20 cellular contexts compared by ENCODE assay signal in the genomic region with DNA sequence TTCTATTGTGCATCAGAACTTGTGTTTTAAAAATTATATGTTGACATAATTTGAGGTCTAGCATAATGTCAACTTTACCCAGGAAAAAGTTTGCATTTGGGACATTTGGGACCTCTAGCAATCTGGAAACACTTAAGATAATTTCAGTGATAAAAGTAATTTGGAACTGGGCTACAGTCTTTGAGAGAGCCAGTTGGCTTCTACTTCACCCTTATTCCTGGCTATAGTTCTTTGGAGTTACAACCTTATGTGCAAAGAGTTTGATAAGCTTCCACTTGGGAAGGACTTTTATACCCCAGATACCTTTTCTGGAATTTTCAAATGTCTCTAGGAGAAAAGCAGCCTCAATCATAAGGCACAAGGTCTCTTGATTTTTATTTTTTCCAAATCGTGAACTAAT.
A peak's percentile ranks its signal among the peaks of the same experiment; 100 is the strongest.
DNase-seq lines count a peak whose midpoint lies in the region; ATAC-seq and TF ChIP-seq lines count a peak whose summit lies in the region.
"Had no signal": no experiment of that assay in that cellular context is flagged by ENCODE, and none has a peak within 500 bp of the region (broad histone marks: within the 10 kb centered on the region; RNA-seq: fewer than 3 reads in every experiment).

No MANE protein-coding gene starts in this region.

- 63 to 82% (median 75%) methylated on average over 1 of the region's 1 CpG for WGBS in heart left ventricle, 4 donors

- H3K27ac Mint-ChIP-seq in central memory CD8-positive, alpha-beta T cell (ENCODE audit: low read depth) = peak overlapping the region; percentile 16
- H3K27ac Mint-ChIP-seq: B cell; CD4-positive, alpha-beta T cell; CD8-positive, alpha-beta T cell had no signal

- H3K4me1 ChIP-seq in heart left ventricle (peaks cover 0 to 11% (median 3%) of the 10 kb centered on the region in 12 donors), cardiac muscle cell (ENCODE audit: low read depth) (peaks cover 6% of the 10 kb centered on the region), lower lobe of right lung (no peaks in the 10 kb centered on the region)
- H3K4me1 ChIP-seq: A549; BLaER1 treated with 17β-estradiol and CSF1 and Interleukin-3, amounts not matched to agents 10 nM and 100 nM; Caco-2 had no signal

- peak; percentile 71 for ATAC-seq in Right ventricle myocardium inferior
- no peak for ATAC-seq in heart left ventricle
- no peak for ATAC-seq in left cardiac atrium
- no peak for ATAC-seq in central memory CD8-positive, alpha-beta T cell (replicated peaks; ENCODE audit: extremely low read depth, poor library complexity, severe bottlenecking)
- peak; percentile 61 for ATAC-seq in left ventricle myocardium superior
- no peak for ATAC-seq in lower lobe of right lung
- ATAC-seq in GM19324 (IDR thresholded peaks at IDR 0.05; ENCODE audit: low FRiP score, unreplicated experiment) = no peak
- ATAC-seq: A549; CD8-positive, alpha-beta T cell had no signal

- intact Hi-C loops in Right ventricle myocardium inferior (cut with DNase I) (no loop called here), heart left ventricle (cut with DNase I) (loop anchor here in 1 of 10 donors (10.0 kb wide), 1 partner anchor 71 kb away; no protein-coding TSS in a partner anchor), left cardiac atrium (cut with DNase I) (no loop called here), left ventricle myocardium superior (cut with micrococcal nuclease) (no loop called here), lower lobe of right lung (cut with DNase I) (no loop called here)

- peaks cover 8% of the 10 kb centered on the region for H3K27me3 Mint-ChIP-seq in central memory CD8-positive, alpha-beta T cell
- H3K27me3 Mint-ChIP-seq: CD4-positive, alpha-beta T cell had no signal

- no peaks in the 10 kb centered on the region for H3K4me1 Mint-ChIP-seq in central memory CD8-positive, alpha-beta T cell
- H3K4me1 Mint-ChIP-seq: B cell had no signal

- no peaks in the 10 kb centered on the region for H3K36me3 Mint-ChIP-seq in central memory CD8-positive, alpha-beta T cell (ENCODE audit: insufficient read depth)

- no peaks in the 10 kb centered on the region for H3K36me3 ChIP-seq in heart left ventricle
- no peaks in the 10 kb centered on the region for H3K36me3 ChIP-seq in cardiac muscle cell
- H3K36me3 ChIP-seq in lower lobe of right lung = no peaks in the 10 kb centered on the region
- H3K36me3 ChIP-seq: BLaER1 treated with 17β-estradiol and CSF1 and Interleukin-3, amounts not matched to agents 10 nM and 100 nM had no signal

- peak overlapping the region in 4 of 12 donors; percentile 11 to 68 (median 52) for H3K27ac ChIP-seq in heart left ventricle
- peak overlapping the region; percentile 69 for H3K27ac ChIP-seq in cardiac muscle cell
- H3K27ac ChIP-seq in lower lobe of right lung = no peak overlapping the region
- H3K27ac ChIP-seq: 22Rv1; A549; BLaER1 treated with 17β-estradiol and CSF1 and Interleukin-3, amounts not matched to agents 10 nM and 100 nM; C4-2B had no signal

- no peak for TF ChIP-seq POLR2A in heart left ventricle (IDR thresholded peaks at IDR 0.05)

- peaks cover 0 to 19% (median 13%) of the 10 kb centered on the region in 12 donors for H3K9me3 ChIP-seq in heart left ventricle
- no peaks in the 10 kb centered on the region for H3K9me3 ChIP-seq in cardiac muscle cell (ENCODE audit: low read depth)
- peaks cover 11% of the 10 kb centered on the region for H3K9me3 ChIP-seq in lower lobe of right lung

- H3K4me3 Mint-ChIP-seq in central memory CD8-positive, alpha-beta T cell = no peak overlapping the region
- H3K4me3 Mint-ChIP-seq: B cell; CD4-positive, alpha-beta T cell; CD8-positive, alpha-beta T cell had no signal

- H3K4me3 ChIP-seq in heart left ventricle (no peak overlapping the region), cardiac muscle cell (no peak overlapping the region), lower lobe of right lung (no peak overlapping the region)
- H3K4me3 ChIP-seq: A549; BLaER1 treated with 17β-estradiol and CSF1 and Interleukin-3, amounts not matched to agents 10 nM and 100 nM had no signal

- DNase-seq in Right ventricle myocardium inferior (ENCODE audit: missing footprints) = no peak
- DNase-seq in heart left ventricle = no peak
- no peak for DNase-seq in cardiac muscle cell (ENCODE audit: low read depth in 1 of 2, low spot score in 1 of 2)
- DNase-seq in left cardiac atrium = no peak
- no peak for DNase-seq in central memory CD8-positive, alpha-beta T cell (ENCODE audit: low spot score in 2 of 2)
- DNase-seq in left ventricle myocardium superior = no peak
- no peak for DNase-seq in lower lobe of right lung
- DNase-seq: AML-193; Caco-2; Calu3; CD4-positive, alpha-beta T cell; CD8-positive, alpha-beta T cell; DMS79 treated with DMSO at 0.1 percent for 48 hours; GF-D8 had no signal

- H3K9me3 Mint-ChIP-seq in central memory CD8-positive, alpha-beta T cell = peaks cover 7% of the 10 kb centered on the region

- H3K27me3 ChIP-seq in heart left ventricle (no peaks in the 10 kb centered on the region), cardiac muscle cell (no peaks in the 10 kb centered on the region), lower lobe of right lung (ENCODE audit: low read depth) (no peaks in the 10 kb centered on the region)
- H3K27me3 ChIP-seq: BLaER1 treated with 17β-estradiol and CSF1 and Interleukin-3, amounts not matched to agents 10 nM and 100 nM had no signal

- TF ChIP-seq CTCF in heart left ventricle (IDR thresholded peaks at IDR 0.05) (no peak), cardiac muscle cell (IDR thresholded peaks at IDR 0.05; ENCODE audit: low read depth, low read length) (no peak), lower lobe of right lung (IDR thresholded peaks at IDR 0.05) (no peak)

Comparison
In these comparisons a context has a peak if more than half of its experiments do, and no peak if none do; other contexts are left out.
1. ATAC-seq: peak in Right ventricle myocardium inferior (single experiment) and left ventricle myocardium superior (single experiment); none in heart left ventricle (0 of 4), left cardiac atrium (0 of 2), central memory CD8-positive, alpha-beta T cell (single experiment), lower lobe of right lung (0 of 2) and GM19324 (single experiment).